ENCODE assay signal across 1 cellular context in the genomic region with DNA sequence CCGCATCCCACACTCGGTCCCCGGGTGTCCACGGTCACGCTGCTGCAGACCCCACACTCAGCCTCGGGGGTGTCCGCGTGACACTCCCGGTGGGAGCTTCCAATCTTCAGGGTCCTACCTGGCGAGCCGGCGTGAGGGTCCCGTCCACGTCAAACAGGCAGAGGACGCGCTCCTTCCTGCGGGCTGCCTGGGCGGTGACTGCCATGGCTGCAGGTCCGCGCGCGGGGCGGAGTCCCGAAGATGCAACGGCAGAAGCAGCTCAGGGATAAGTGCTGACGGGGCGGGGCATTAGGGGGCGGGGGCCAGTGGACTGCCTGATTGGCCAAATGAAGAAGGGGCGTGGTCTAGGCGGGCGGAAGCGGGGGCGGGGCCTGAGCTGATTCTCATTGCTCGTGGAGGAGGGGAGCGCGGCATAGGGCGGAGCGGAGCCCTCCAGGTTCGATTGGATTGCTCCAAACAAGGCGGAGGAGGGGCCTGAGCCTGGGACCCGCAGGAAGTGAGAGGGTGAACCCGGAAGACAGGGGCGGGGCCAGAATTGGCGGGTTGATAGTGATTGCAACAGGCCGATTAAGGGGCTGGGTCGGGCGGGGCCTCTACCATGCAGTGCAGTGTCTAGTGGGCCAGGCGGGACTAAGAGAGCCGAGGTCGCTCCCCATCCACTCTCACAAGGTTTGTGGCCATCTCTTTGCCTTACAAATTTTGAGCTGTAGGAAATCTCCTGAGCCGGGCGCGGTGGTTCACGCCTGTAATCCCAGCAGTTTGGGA.
TF ChIP-seq lines count a peak whose summit lies in the region.

Gene PMM1, minus strand, starts transcription at position 240 of the 765 bp plus-strand sequence. Its CDS starts 35 bp downstream, at position 205.

TF ChIP-seq in HepG2, 621 proteins besides CTCF, POLR2A, EP300 and RAD21 (continued from another document and continues in another):
- TF ChIP-seq ZNF407 (CRISPR knock-in tag; IDR thresholded peaks at IDR 0.05; ENCODE audit: not compliant biosample characterization), result peak; percentile 25
- no peak for TF ChIP-seq ZNF841 (CRISPR knock-in tag; IDR thresholded peaks at IDR 0.05; ENCODE audit: borderline replicate concordance)
- no peak for TF ChIP-seq BRF2 (CRISPR knock-in tag; IDR thresholded peaks at IDR 0.05)
- peak; percentile 73 for TF ChIP-seq THAP11 (CRISPR knock-in tag; IDR thresholded peaks at IDR 0.05)
- TF ChIP-seq ZNF543 (CRISPR knock-in tag; IDR thresholded peaks at IDR 0.05), result no peak
- no peak for TF ChIP-seq ZNF839 (CRISPR knock-in tag; IDR thresholded peaks at IDR 0.05; ENCODE audit: borderline replicate concordance)
- no peak for TF ChIP-seq ZNF552 (CRISPR knock-in tag; IDR thresholded peaks at IDR 0.05; ENCODE audit: borderline replicate concordance)
- TF ChIP-seq PRMT3 (CRISPR knock-in tag; IDR thresholded peaks at IDR 0.05; ENCODE audit: borderline replicate concordance, low read depth), result no peak
- peak; percentile 76 for TF ChIP-seq NFYB (CRISPR knock-in tag; IDR thresholded peaks at IDR 0.05)
- TF ChIP-seq DNMT1 (CRISPR knock-in tag; IDR thresholded peaks at IDR 0.05), result no peak
- peak; percentile 76; the same call in 1 of the 2 replicates for TF ChIP-seq TFDP1 (CRISPR knock-in tag; IDR thresholded peaks at IDR 0.05; ENCODE audit: borderline replicate concordance)
- TF ChIP-seq, protein P1, sequence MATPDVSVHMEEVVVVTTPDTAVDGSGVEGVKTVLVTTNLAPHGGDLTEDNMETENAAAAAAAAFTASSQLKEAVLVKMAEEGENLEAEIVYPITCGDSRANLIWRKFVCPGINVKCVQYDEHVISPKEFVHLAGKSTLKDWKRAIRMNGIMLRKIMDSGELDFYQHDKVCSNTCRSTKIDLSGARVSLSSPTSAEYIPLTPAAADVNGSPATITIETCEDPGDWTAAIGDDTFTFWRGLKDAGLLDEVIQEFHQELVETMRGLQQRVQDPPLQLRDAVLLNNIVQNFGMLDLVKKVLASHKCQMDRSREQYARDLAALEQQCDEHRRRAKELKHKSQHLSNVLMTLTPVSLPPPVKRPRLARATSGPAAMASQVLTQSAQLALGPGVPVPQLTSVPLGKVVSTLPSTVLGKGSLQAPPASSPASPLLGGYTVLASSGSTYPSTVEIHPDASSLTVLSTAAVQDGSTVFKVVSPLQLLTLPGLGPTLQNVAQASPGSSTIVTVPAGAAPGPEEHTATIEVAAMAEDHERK (CRISPR knock-in tag; IDR thresholded peaks at IDR 0.05; ENCODE audit: low read depth), result no peak
- TF ChIP-seq MIER3 (CRISPR knock-in tag; IDR thresholded peaks at IDR 0.05; ENCODE audit: borderline replicate concordance), result no peak
- TF ChIP-seq GATAD1 (CRISPR knock-in tag; IDR thresholded peaks at IDR 0.05), result peak; percentile 34; the same call in 1 of the 2 replicates
- TF ChIP-seq KDM3A (CRISPR knock-in tag; IDR thresholded peaks at IDR 0.05; ENCODE audit: low read depth), result no peak
- no peak; the same call in 1 of the 2 replicates for TF ChIP-seq ZNF232 (CRISPR knock-in tag; IDR thresholded peaks at IDR 0.05; ENCODE audit: borderline replicate concordance)
- TF ChIP-seq ZNF879 (CRISPR knock-in tag; IDR thresholded peaks at IDR 0.05), result no peak
- peak; percentile 78 for TF ChIP-seq ZFX (CRISPR knock-in tag; IDR thresholded peaks at IDR 0.05; ENCODE audit: low read depth)
- TF ChIP-seq, protein P2, sequence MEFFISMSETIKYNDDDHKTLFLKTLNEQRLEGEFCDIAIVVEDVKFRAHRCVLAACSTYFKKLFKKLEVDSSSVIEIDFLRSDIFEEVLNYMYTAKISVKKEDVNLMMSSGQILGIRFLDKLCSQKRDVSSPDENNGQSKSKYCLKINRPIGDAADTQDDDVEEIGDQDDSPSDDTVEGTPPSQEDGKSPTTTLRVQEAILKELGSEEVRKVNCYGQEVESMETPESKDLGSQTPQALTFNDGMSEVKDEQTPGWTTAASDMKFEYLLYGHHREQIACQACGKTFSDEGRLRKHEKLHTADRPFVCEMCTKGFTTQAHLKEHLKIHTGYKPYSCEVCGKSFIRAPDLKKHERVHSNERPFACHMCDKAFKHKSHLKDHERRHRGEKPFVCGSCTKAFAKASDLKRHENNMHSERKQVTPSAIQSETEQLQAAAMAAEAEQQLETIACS (CRISPR knock-in tag; IDR thresholded peaks at IDR 0.05), result no peak
- TF ChIP-seq SALL1 (CRISPR knock-in tag; IDR thresholded peaks at IDR 0.05), result peak; percentile 39; the same call in 1 of the 2 replicates
- no peak for TF ChIP-seq HNRNPH1 (optimal IDR thresholded peaks at IDR 0.05; ENCODE audit: low read depth, low read length)
- peak; percentile 60; the same call in 1 of the 2 replicates for TF ChIP-seq UBTF (CRISPR knock-in tag; IDR thresholded peaks at IDR 0.05)
- 0 out of 2 replicates have a peak, but pooled peaks have one; percentile 49 for TF ChIP-seq ZNF138 (CRISPR knock-in tag; IDR thresholded peaks at IDR 0.05; ENCODE audit: low read depth)
- TF ChIP-seq SOX5 (CRISPR knock-in tag; IDR thresholded peaks at IDR 0.05; ENCODE audit: borderline replicate concordance), result no peak; the same call in none of the 2 replicates
- peak; percentile 71; the same call in 1 of the 2 replicates for TF ChIP-seq POLR2AphosphoS2 (IDR thresholded peaks at IDR 0.05; ENCODE audit: low read depth, low read length)
- TF ChIP-seq, protein P3, sequence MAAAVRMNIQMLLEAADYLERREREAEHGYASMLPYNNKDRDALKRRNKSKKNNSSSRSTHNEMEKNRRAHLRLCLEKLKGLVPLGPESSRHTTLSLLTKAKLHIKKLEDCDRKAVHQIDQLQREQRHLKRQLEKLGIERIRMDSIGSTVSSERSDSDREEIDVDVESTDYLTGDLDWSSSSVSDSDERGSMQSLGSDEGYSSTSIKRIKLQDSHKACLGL (CRISPR knock-in tag; IDR thresholded peaks at IDR 0.05), result peak; percentile 69; the same call in 1 of the 2 replicates
- TF ChIP-seq ZNF737 (CRISPR knock-in tag; IDR thresholded peaks at IDR 0.05; ENCODE audit: borderline replicate concordance), result no peak
- TF ChIP-seq MAZ (IDR thresholded peaks at IDR 0.05; ENCODE audit: borderline replicate concordance, low read depth, low read length), result peak; percentile 83
- TF ChIP-seq MAZ (CRISPR knock-in tag; IDR thresholded peaks at IDR 0.05; ENCODE audit: low read depth), result peak; percentile 71
- TF ChIP-seq AHR (CRISPR knock-in tag; IDR thresholded peaks at IDR 0.05), result 0 out of 2 replicates have a peak, but pooled peaks have one; percentile 28
- TF ChIP-seq TARDBP (CRISPR knock-in tag; IDR thresholded peaks at IDR 0.05), result peak; percentile 24; the same call in 1 of the 2 replicates
- 0 out of 2 replicates have a peak, but pooled peaks have one; percentile 51 for TF ChIP-seq ZNF326 (CRISPR knock-in tag; IDR thresholded peaks at IDR 0.05; ENCODE audit: borderline replicate concordance)
- TF ChIP-seq MYNN (CRISPR knock-in tag; IDR thresholded peaks at IDR 0.05; ENCODE audit: low read depth), result no peak
- TF ChIP-seq ZNF773 (CRISPR knock-in tag; IDR thresholded peaks at IDR 0.05; ENCODE audit: borderline replicate concordance), result peak; percentile 29; the same call in 1 of the 2 replicates
- peak; percentile 27; the same call in 1 of the 2 replicates for TF ChIP-seq ZNF441 (CRISPR knock-in tag; IDR thresholded peaks at IDR 0.05; ENCODE audit: borderline replicate concordance)
- 0 out of 2 replicates have a peak, but pooled peaks have one; percentile 20 for TF ChIP-seq CREB1 (IDR thresholded peaks at IDR 0.05)
- TF ChIP-seq CREB1 (CRISPR knock-in tag; IDR thresholded peaks at IDR 0.05), result no peak
- TF ChIP-seq ZNF616 (CRISPR knock-in tag; IDR thresholded peaks at IDR 0.05; ENCODE audit: low read depth), result no peak
- TF ChIP-seq, protein P4, sequence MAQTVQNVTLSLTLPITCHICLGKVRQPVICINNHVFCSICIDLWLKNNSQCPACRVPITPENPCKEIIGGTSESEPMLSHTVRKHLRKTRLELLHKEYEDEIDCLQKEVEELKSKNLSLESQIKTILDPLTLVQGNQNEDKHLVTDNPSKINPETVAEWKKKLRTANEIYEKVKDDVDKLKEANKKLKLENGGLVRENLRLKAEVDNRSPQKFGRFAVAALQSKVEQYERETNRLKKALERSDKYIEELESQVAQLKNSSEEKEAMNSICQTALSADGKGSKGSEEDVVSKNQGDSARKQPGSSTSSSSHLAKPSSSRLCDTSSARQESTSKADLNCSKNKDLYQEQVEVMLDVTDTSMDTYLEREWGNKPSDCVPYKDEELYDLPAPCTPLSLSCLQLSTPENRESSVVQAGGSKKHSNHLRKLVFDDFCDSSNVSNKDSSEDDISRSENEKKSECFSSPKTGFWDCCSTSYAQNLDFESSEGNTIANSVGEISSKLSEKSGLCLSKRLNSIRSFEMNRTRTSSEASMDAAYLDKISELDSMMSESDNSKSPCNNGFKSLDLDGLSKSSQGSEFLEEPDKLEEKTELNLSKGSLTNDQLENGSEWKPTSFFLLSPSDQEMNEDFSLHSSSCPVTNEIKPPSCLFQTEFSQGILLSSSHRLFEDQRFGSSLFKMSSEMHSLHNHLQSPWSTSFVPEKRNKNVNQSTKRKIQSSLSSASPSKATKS (CRISPR knock-in tag; IDR thresholded peaks at IDR 0.05), result no peak
- TF ChIP-seq AGO1 (IDR thresholded peaks at IDR 0.05; ENCODE audit: low read depth, low read length, poor library complexity, severe bottlenecking), result peak; percentile 67
